8 cellular contexts compared by ENCODE assay signal in genomic region chr22:46069518-46070214, GRCh38.
DNase-seq lines count a peak whose midpoint lies in the region; ATAC-seq and TF ChIP-seq lines count a peak whose summit lies in the region.

No MANE protein-coding gene starts in this region.

- CTCF ChIA-PET in T-cell (lab: Charles Lee) = interaction anchor here (0.7 to 1.2 kb wide), 2 partner anchors 33 to 57 kb away, joined by 3 read pairs; no protein-coding TSS in a partner anchor

- peak overlapping the region; percentile 70 for H3K4me3 ChIP-seq in MM.1S (ENCODE audit: low read length)
- peak overlapping the region; percentile 96 for H3K4me3 ChIP-seq in coronary artery
- H3K4me3 ChIP-seq in liver (ENCODE audit: low read depth in 1 of 3, low read length in 3 of 3) = peak overlapping the region; percentile 56 to 71 (median 59)

- TF ChIP-seq CTCF in MM.1S (IDR thresholded peaks at IDR 0.05; ENCODE audit: low read length) (no peak), coronary artery (IDR thresholded peaks at IDR 0.05) (no peak), liver (IDR thresholded peaks at IDR 0.05; ENCODE audit: low read depth, low read length, missing input control) (no peak)

- peak overlapping the region; percentile 39 for H2AFZ ChIP-seq in MM.1S (ENCODE audit: low read length)

- H3K4me3 Mint-ChIP-seq in T-cell = peak overlapping the region; percentile 76 to 82 (median 82)
- peak overlapping the region; percentile 81 for H3K4me3 Mint-ChIP-seq in stimulated activated memory B cell treated with anti-CD40 and anti-IgM and Interleukin-4, amounts not matched to agents 10 μg/mL and 1 μg/mL and 100 μg/mL, for 72 hours

- H3F3A ChIP-seq in MM.1S (ENCODE audit: insufficient read depth, low read length) = no peaks in the 10 kb centered on the region; the same call in 1 of the 2 replicates

- H3K36me3 Mint-ChIP-seq in T-cell = no peaks in the 10 kb centered on the region
- no peaks in the 10 kb centered on the region for H3K36me3 Mint-ChIP-seq in stimulated activated memory B cell treated with anti-CD40 and anti-IgM and Interleukin-4, amounts not matched to agents 10 μg/mL and 1 μg/mL and 100 μg/mL, for 72 hours

- H3K9me2 ChIP-seq in MM.1S (replicated peaks; ENCODE audit: insufficient read depth, low read length) = no peaks in the 10 kb centered on the region

- peak in 1 of 2 donors; percentile 8 for TF ChIP-seq RAD21 in liver (IDR thresholded peaks at IDR 0.05)

- no peaks in the 10 kb centered on the region for H3K9me3 Mint-ChIP-seq in T-cell
- no peaks in the 10 kb centered on the region for H3K9me3 Mint-ChIP-seq in stimulated activated memory B cell treated with anti-CD40 and anti-IgM and Interleukin-4, amounts not matched to agents 10 μg/mL and 1 μg/mL and 100 μg/mL, for 72 hours

- WGBS in liver = 5% methylated on average over 24 of the region's 24 CpGs

- POLR2A ChIA-PET in T-cell (lab: Charles Lee) = interaction anchor here (0.6 to 0.7 kb wide), 2 partner anchors 63 to 230 kb away, joined by 3 read pairs; no protein-coding TSS in a partner anchor

- H3K27ac ChIP-seq in MM.1S (ENCODE audit: low read length) = no peak overlapping the region
- H3K27ac ChIP-seq in coronary artery = peak overlapping the region; percentile 96 to 100
- peak overlapping the region; percentile 100 for H3K27ac ChIP-seq in liver (ENCODE audit: low read depth in 1 of 2, low read length in 2 of 2)

- peaks cover 40 to 65% (median 53%) of the 10 kb centered on the region in 3 donors for H3K4me1 Mint-ChIP-seq in T-cell
- peaks cover 25% of the 10 kb centered on the region for H3K4me1 Mint-ChIP-seq in stimulated activated memory B cell treated with anti-CD40 and anti-IgM and Interleukin-4, amounts not matched to agents 10 μg/mL and 1 μg/mL and 100 μg/mL, for 72 hours

- H3K36me3 ChIP-seq in MM.1S (replicated peaks; ENCODE audit: insufficient read depth, low read length) = no peaks in the 10 kb centered on the region
- no peaks in the 10 kb centered on the region for H3K36me3 ChIP-seq in liver (ENCODE audit: control insufficient read depth in 4 of 4, insufficient read depth in 3 of 4, low read depth in 1 of 4, low read length in 3 of 4)

- peak; percentile 86 for DNase-seq in GDM1 (lab: John Stamatoyannopoulos, UW)
- DNase-seq in MM.1S = no peak
- peak in 11 of 34 experiments; percentile 19 to 41 (median 25) for DNase-seq in T-cell
- peak; percentile 95 for DNase-seq in coronary artery (ENCODE audit: low spot score)

- H4K20me1 ChIP-seq in MM.1S (ENCODE audit: insufficient read depth, low read length) = no peaks in the 10 kb centered on the region

- H3K9ac ChIP-seq in MM.1S (ENCODE audit: low read length) (peak overlapping the region; percentile 73; the same call in 1 of the 2 replicates), liver (ENCODE audit: low read depth in 1 of 2, low read length in 2 of 2) (peak overlapping the region; percentile 91 to 99)

- peak overlapping the region; percentile 90 for H3K4me2 ChIP-seq in MM.1S (ENCODE audit: low read depth, low read length)

- H3K4me1 ChIP-seq in MM.1S (ENCODE audit: low read length) (no peaks in the 10 kb centered on the region), liver (ENCODE audit: control insufficient read depth in 4 of 4, insufficient read depth in 4 of 4, low read length in 3 of 4) (peaks cover 1 to 41% (median 31%) of the 10 kb centered on the region in 4 donors)

- no peaks in the 10 kb centered on the region for H3K27me3 Mint-ChIP-seq in T-cell
- H3K27me3 Mint-ChIP-seq in stimulated activated memory B cell treated with anti-CD40 and anti-IgM and Interleukin-4, amounts not matched to agents 10 μg/mL and 1 μg/mL and 100 μg/mL, for 72 hours = no peaks in the 10 kb centered on the region

- H3K27me3 ChIP-seq in MM.1S (replicated peaks; ENCODE audit: insufficient read depth, low read length) (no peaks in the 10 kb centered on the region), liver (ENCODE audit: control insufficient read depth in 4 of 4, insufficient read depth in 4 of 4, low read length in 3 of 4) (no peaks in the 10 kb centered on the region)

- peaks cover 47% of the 10 kb centered on the region for H3K79me2 ChIP-seq in MM.1S (ENCODE audit: low read length)

- ATAC-seq in T-cell (replicated peaks in 1 of 4) = no peak
- ATAC-seq in stimulated activated memory B cell treated with anti-CD40 and anti-IgM and Interleukin-4, amounts not matched to agents 10 μg/mL and 1 μg/mL and 100 μg/mL, for 72 hours = peak; percentile 35
- no peak for ATAC-seq in GM21360 (IDR thresholded peaks at IDR 0.05; ENCODE audit: unreplicated experiment)
- no peak for ATAC-seq in HG02973 (IDR thresholded peaks at IDR 0.05; ENCODE audit: unreplicated experiment)

- H3K27ac Mint-ChIP-seq in T-cell = peak overlapping the region; percentile 86 to 88
- peak overlapping the region; percentile 89 for H3K27ac Mint-ChIP-seq in stimulated activated memory B cell treated with anti-CD40 and anti-IgM and Interleukin-4, amounts not matched to agents 10 μg/mL and 1 μg/mL and 100 μg/mL, for 72 hours

- H3K9me3 ChIP-seq in MM.1S (replicated peaks; ENCODE audit: insufficient read depth, low read length) (no peaks in the 10 kb centered on the region), liver (ENCODE audit: control insufficient read depth in 4 of 4, low read length in 3 of 4) (no peaks in the 10 kb centered on the region)

TF ChIP-seq in liver, 16 proteins besides CTCF, POLR2A, EP300 and RAD21:
- TF ChIP-seq TAF1 (conservative IDR thresholded peaks at IDR 0.05) (peak; percentile 96), RXRA (IDR thresholded peaks at IDR 0.05) (peak; percentile 5 to 27), MAX (IDR thresholded peaks at IDR 0.05) (no peak), SP1 (IDR thresholded peaks at IDR 0.05) (peak; percentile 37), NR2F2 (IDR thresholded peaks at IDR 0.05) (no peak), HNF4G (IDR thresholded peaks at IDR 0.05) (no peak), FOXA2 (IDR thresholded peaks at IDR 0.05) (no peak), EGR1 (IDR thresholded peaks at IDR 0.05; ENCODE audit: low read depth in 2 of 2) (peak in 1 of 2 donors; percentile 15), HNF4A (conservative IDR thresholded peaks at IDR 0.05) (no peak), YY1 (IDR thresholded peaks at IDR 0.05) (peak; percentile 79), REST (IDR thresholded peaks at IDR 0.05) (peak; percentile 92), FOXA1 (IDR thresholded peaks at IDR 0.05) (no peak)
TF ChIP-seq in liver: peak in this region for 6.
